In the genomic region with DNA sequence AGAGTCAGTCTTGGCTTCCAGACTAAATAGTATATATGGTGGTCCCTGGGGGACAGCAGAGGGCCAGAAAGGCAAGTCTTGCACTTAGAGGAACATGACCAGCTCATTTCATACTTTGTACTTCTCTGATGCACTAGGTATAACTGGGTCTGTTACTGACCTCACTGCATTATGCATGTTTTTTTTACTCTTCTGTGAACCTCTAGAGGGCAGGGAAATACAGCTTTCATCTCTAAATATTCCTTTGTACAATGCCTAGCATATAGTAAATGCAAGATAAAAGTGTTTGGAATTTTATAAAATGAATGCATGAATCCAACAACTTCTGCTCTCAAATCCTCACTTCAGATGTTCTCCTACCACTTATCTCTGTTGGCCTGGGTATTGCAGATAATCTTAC, we compare ENCODE assay signal across 21 cellular contexts. TPM values are rescaled to one million over a fixed set of nuclear protein-coding genes. Genes with fewer than 3 reads are reported as not detected.
DNase-seq lines count a peak whose midpoint lies in the region; ATAC-seq and TF ChIP-seq lines count a peak whose summit lies in the region.
"Had no signal": no experiment of that assay in that cellular context is flagged by ENCODE, and none has a peak within 500 bp of the region (broad histone marks: within the 10 kb centered on the region; RNA-seq: fewer than 3 reads in every experiment).

No MANE protein-coding gene starts in this region.

- H3K4me2 ChIP-seq in mammary epithelial cell (ENCODE audit: insufficient read depth, low read depth, low read length) (no peak overlapping the region), PC-3 (ENCODE audit: low read length) (no peak overlapping the region)

- H3K79me2 ChIP-seq in mammary epithelial cell (ENCODE audit: insufficient read depth, low read length) (no peaks in the 10 kb centered on the region), PC-3 (ENCODE audit: low read length) (no peaks in the 10 kb centered on the region)

- TF ChIP-seq CTCF in mammary epithelial cell (conservative IDR thresholded peaks at IDR 0.05 in 1 of 2, IDR thresholded peaks at IDR 0.05 in 1 of 2; ENCODE audit: extremely low read depth in 1 of 2, insufficient read depth in 1 of 2, low read depth in 1 of 2, low read length in 2 of 2) (peak; percentile 4 to 34), breast epithelium (IDR thresholded peaks at IDR 0.05) (no peak), PC-3 (conservative IDR thresholded peaks at IDR 0.05; ENCODE audit: low read depth, low read length) (peak; percentile 61), epithelial cell of proximal tubule (conservative IDR thresholded peaks at IDR 0.05; ENCODE audit: low read depth, low read length) (peak; percentile 22), Peyer's patch (IDR thresholded peaks at IDR 0.05) (peak in 3 of 6 experiments; percentile 24 to 43 (median 32))

- no peak overlapping the region for H3K27ac Mint-ChIP-seq in activated naive CD8-positive, alpha-beta T cell treated with anti-CD3 and anti-CD28 coated beads for 36 hours
- H3K27ac Mint-ChIP-seq: IgD-negative memory B cell had no signal

- dilution Hi-C loops in mammary epithelial cell (cut with HindIII; ENCODE audit: low sequenced_read_pairs): no loop called here

- H4K20me1 ChIP-seq in mammary epithelial cell (ENCODE audit: insufficient read depth, low read length) (no peaks in the 10 kb centered on the region), PC-3 (ENCODE audit: low read length) (no peaks in the 10 kb centered on the region)

- peaks cover 1% of the 10 kb centered on the region for H3K9me3 Mint-ChIP-seq in activated naive CD8-positive, alpha-beta T cell treated with anti-CD3 and anti-CD28 coated beads for 36 hours

- DNase-seq in mammary epithelial cell: no peak
- DNase-seq in breast epithelium (ENCODE audit: low spot score in 2 of 2): no peak
- peak; percentile 27 for DNase-seq in PC-3
- no peak for DNase-seq in epithelial cell of proximal tubule (ENCODE audit: low read depth)
- no peak for DNase-seq in NCI-H1436 (lab: John Stamatoyannopoulos, UW)
- DNase-seq in Peyer's patch: no peak
- no peak for DNase-seq in NCI-H1092 (lab: John Stamatoyannopoulos, UW)
- no peak for DNase-seq in activated naive CD8-positive, alpha-beta T cell treated with anti-CD3 and anti-CD28 coated beads for 36 hours
- DNase-seq: C1 segment of cervical spinal cord; GDM1; MV-4-11; NCI-H1417 treated with DMSO at 0.1 percent for 48 hours; NCI-H2029; NCI-H2171 treated with DMSO at 0.1 percent for 48 hours; NCI-H446 treated with DMSO at 0.1 percent for 48 hours; NK-92 treated with Interleukin-12 subunit alpha and Interleukin-12 subunit beta, amount 100 ng/mL, for 24 hours; OCI-M1 had no signal

- H3K27me3 ChIP-seq in mammary epithelial cell (ENCODE audit: insufficient read depth, low read length): no peaks in the 10 kb centered on the region
- H3K27me3 ChIP-seq in breast epithelium: no peaks in the 10 kb centered on the region
- no peaks in the 10 kb centered on the region for H3K27me3 ChIP-seq in PC-3 (ENCODE audit: low read length)
- H3K27me3 ChIP-seq in Peyer's patch: no peaks in the 10 kb centered on the region

- in situ Hi-C loops in mammary epithelial cell (cut with MboI; ENCODE audit: low sequenced_read_pairs in 2 of 2): no loop called here

- H3K4me3 Mint-ChIP-seq in activated naive CD8-positive, alpha-beta T cell treated with anti-CD3 and anti-CD28 coated beads for 36 hours: no peak overlapping the region
- H3K4me3 Mint-ChIP-seq: IgD-negative memory B cell had no signal

- peaks cover 3% of the 10 kb centered on the region for H3K4me1 ChIP-seq in mammary epithelial cell (ENCODE audit: insufficient read depth, low read length)
- no peaks in the 10 kb centered on the region for H3K4me1 ChIP-seq in breast epithelium
- peaks cover 11% of the 10 kb centered on the region for H3K4me1 ChIP-seq in PC-3 (ENCODE audit: insufficient read depth, low read length)
- H3K4me1 ChIP-seq in Peyer's patch: no peaks in the 10 kb centered on the region

- H3K4me3 ChIP-seq in mammary epithelial cell (replicated peaks in 1 of 3; ENCODE audit: insufficient read depth in 1 of 3, low read depth in 2 of 3, low read length in 3 of 3) (no peak overlapping the region), breast epithelium (no peak overlapping the region), PC-3 (ENCODE audit: low read length) (no peak overlapping the region), epithelial cell of proximal tubule (ENCODE audit: low read depth, low read length) (no peak overlapping the region), Peyer's patch (no peak overlapping the region)

- no peaks in the 10 kb centered on the region for H3K27me3 Mint-ChIP-seq in activated naive CD8-positive, alpha-beta T cell treated with anti-CD3 and anti-CD28 coated beads for 36 hours

- no peaks in the 10 kb centered on the region for H3K4me1 Mint-ChIP-seq in activated naive CD8-positive, alpha-beta T cell treated with anti-CD3 and anti-CD28 coated beads for 36 hours
- H3K4me1 Mint-ChIP-seq: IgD-negative memory B cell had no signal

- H3K9ac ChIP-seq in mammary epithelial cell (ENCODE audit: insufficient read depth, low read length): no peak overlapping the region
- H3K9ac ChIP-seq in PC-3 (ENCODE audit: low read length): no peak overlapping the region

- H3K9me2 ChIP-seq in PC-3 (replicated peaks; ENCODE audit: low read length): no peaks in the 10 kb centered on the region

- POLR2A ChIA-PET in PC-3 (lab: Charles Lee; ENCODE audit: unreplicated experiment): no interaction called here

- no peak overlapping the region for H3K27ac ChIP-seq in mammary epithelial cell (ENCODE audit: insufficient read depth, low read depth, low read length)
- no peak overlapping the region for H3K27ac ChIP-seq in breast epithelium
- H3K27ac ChIP-seq in PC-3 (ENCODE audit: low read length): no peak overlapping the region
- H3K27ac ChIP-seq in Peyer's patch: no peak overlapping the region
- H3K27ac ChIP-seq: 22Rv1 had no signal

- no peaks in the 10 kb centered on the region for H3K36me3 ChIP-seq in mammary epithelial cell (ENCODE audit: insufficient read depth, low read length)
- H3K36me3 ChIP-seq in breast epithelium: no peaks in the 10 kb centered on the region
- no peaks in the 10 kb centered on the region for H3K36me3 ChIP-seq in PC-3 (ENCODE audit: low read depth, low read length)
- H3K36me3 ChIP-seq in Peyer's patch: no peaks in the 10 kb centered on the region

- no peaks in the 10 kb centered on the region for H3F3A ChIP-seq in PC-3 (ENCODE audit: low read length, unreplicated experiment)

- BruUV-seq in mammary epithelial cell (replicated peaks; lab: Mats Ljungman, UMichigan) (no TSS peak), PC-3 (replicated peaks; lab: Mats Ljungman, UMichigan) (no TSS peak)

- H2AFZ ChIP-seq in mammary epithelial cell (ENCODE audit: low read depth, low read length) (no peak overlapping the region), PC-3 (ENCODE audit: low read length) (no peak overlapping the region)

- intact Hi-C loops in mammary epithelial cell (cut with micrococcal nuclease): no loop called here
- intact Hi-C loops in breast epithelium (cut with DNase I; ENCODE audit: low total_unique reads): no loop called here
- intact Hi-C loops in PC-3 (cut with micrococcal nuclease): loop anchor here (2.0 to 5.0 kb wide), 2 partner anchors 23 to 289 kb away; a partner anchor contains a TSS

- CTCF ChIA-PET in mammary epithelial cell (lab: Charles Lee; ENCODE audit: low non-redundant PET) (interaction anchor here (0.6 kb wide), 1 partner anchor 1101 kb away, joined by 4 read pairs; no protein-coding TSS in a partner anchor), PC-3 (lab: Charles Lee) (interaction anchor here (0.6 to 1.0 kb wide), 3 partner anchors 13 to 25 kb away, joined by 3 to 7 read pairs (median 4); no protein-coding TSS in a partner anchor)

- no peak for TF ChIP-seq POLR2A in breast epithelium (IDR thresholded peaks at IDR 0.05)
- TF ChIP-seq POLR2A in Peyer's patch (IDR thresholded peaks at IDR 0.05): no peak

- H3K9me3 ChIP-seq in mammary epithelial cell (replicated peaks; ENCODE audit: insufficient read depth, low read length) (no peaks in the 10 kb centered on the region), breast epithelium (peaks cover 0 to 6% of the 10 kb centered on the region in 2 donors), PC-3 (ENCODE audit: low read length) (no peaks in the 10 kb centered on the region), Peyer's patch (no peaks in the 10 kb centered on the region)

- ATAC-seq in PC-3: peak; percentile 87

- no peaks in the 10 kb centered on the region for H3K36me3 Mint-ChIP-seq in activated naive CD8-positive, alpha-beta T cell treated with anti-CD3 and anti-CD28 coated beads for 36 hours

RNA-seq across cellular contexts. Expression of a gene that starts 23.4 kb away (rescaled TPM):
- total RNA-seq in mammary epithelial cell (under 1 TPM; 0.17 to 0.31 TPM), breast epithelium (not detected), PC-3 (2014; rRNA removed) (3.9 and 4.2 TPM in 2 replicates), epithelial cell of proximal tubule (0.87 TPM in 1 of 2 replicates, not detected in the other), Peyer's patch (10 to 100 TPM in 3 of 4 donors, 1 to 10 TPM in 1; 2.5 to 28.9 (median 16.5) TPM)
- 0.29 TPM for polyA plus RNA-seq in mammary epithelial cell
- not detected for polyA minus RNA-seq in mammary epithelial cell
- not detected for total RNA-seq in activated naive CD8-positive, alpha-beta T cell treated with anti-CD3 and anti-CD28 coated beads for 36 hours
- total RNA-seq: H1, LHCN-M2 had no signal
- polyA plus RNA-seq: H1 had no signal

Comparison
In these comparisons a context has a peak if more than half of its experiments do, and no peak if none do; other contexts are left out.
1. CTCF ChIP-seq: peak in mammary epithelial cell (2 of 2), PC-3 (single experiment) and epithelial cell of proximal tubule (single experiment); none in breast epithelium (0 of 3).